22 cellular contexts compared by ENCODE assay signal in genomic region chr1:115524211-115524610, GRCh38.
DNase-seq lines count a peak whose midpoint lies in the region; ATAC-seq and TF ChIP-seq lines count a peak whose summit lies in the region.
"Had no signal": no experiment of that assay in that cellular context is flagged by ENCODE, and none has a peak within 500 bp of the region (broad histone marks: within the 10 kb centered on the region; RNA-seq: fewer than 3 reads in every experiment).

No MANE protein-coding gene starts in this region.

- H3K36me3 ChIP-seq in GM23338 (ENCODE audit: insufficient read depth) (no peaks in the 10 kb centered on the region), PC-3 (ENCODE audit: low read depth, low read length) (no peaks in the 10 kb centered on the region), mucosa of descending colon (ENCODE audit: low read depth) (no peaks in the 10 kb centered on the region)
- H3K36me3 ChIP-seq: BLaER1 treated with 17β-estradiol and CSF1 and Interleukin-3, amounts not matched to agents 10 nM and 100 nM; HAP-1; SJSA1 had no signal

- intact Hi-C loops in PC-3 (cut with micrococcal nuclease) (no loop called here), mucosa of descending colon (cut with DNase I, micrococcal nuclease) (no loop called here)

- BruUV-seq in PC-3 (replicated peaks; lab: Mats Ljungman, UMichigan), result no TSS peak

- DNase-seq in GM23338 (ENCODE audit: low spot score), result no peak
- DNase-seq in PC-3, result peak; percentile 71
- DNase-seq in mucosa of descending colon, result no peak
- no peak for DNase-seq in NCI-H748 (lab: John Stamatoyannopoulos, UW; ENCODE audit: unreplicated experiment)
- no peak for DNase-seq in NCI-H1930 (lab: John Stamatoyannopoulos, UW)
- DNase-seq: CD8-positive, alpha-beta T cell; Kasumi-1; MM.1S; NCI-H1092 treated with DMSO at 0.1 percent for 48 hours; NCI-H146; NCI-H2081 treated with DMSO at 0.1 percent for 48 hours; NCI-H510A treated with DMSO at 0.1 percent for 48 hours; NCI-H82; OCI-M1; RPMI8226 had no signal

- H3K27me3 ChIP-seq in GM23338 (ENCODE audit: insufficient read depth), result no peaks in the 10 kb centered on the region
- H3K27me3 ChIP-seq in PC-3 (ENCODE audit: low read length), result no peaks in the 10 kb centered on the region
- H3K27me3 ChIP-seq: BLaER1 treated with 17β-estradiol and CSF1 and Interleukin-3, amounts not matched to agents 10 nM and 100 nM; SJSA1 had no signal

- H3K4me1 Mint-ChIP-seq in GM23338, result peaks cover 33% of the 10 kb centered on the region
- H3K4me1 Mint-ChIP-seq: IgD-negative memory B cell had no signal

- no peak overlapping the region for H3K4me2 ChIP-seq in GM23338
- peak overlapping the region; percentile 54 for H3K4me2 ChIP-seq in PC-3 (ENCODE audit: low read length)

- no peaks in the 10 kb centered on the region for H3K27me3 Mint-ChIP-seq in GM23338 (ENCODE audit: insufficient read depth, low read depth, poor library complexity)

- no peaks in the 10 kb centered on the region for H3K9me3 ChIP-seq in PC-3 (ENCODE audit: low read length)
- H3K9me3 ChIP-seq in mucosa of descending colon, result no peaks in the 10 kb centered on the region
- H3K9me3 ChIP-seq: BLaER1 treated with 17β-estradiol and CSF1 and Interleukin-3, amounts not matched to agents 10 nM and 100 nM; HAP-1; SJSA1 had no signal

- TF ChIP-seq CTCF in GM23338 (conservative IDR thresholded peaks at IDR 0.05; ENCODE audit: low read depth in 2 of 2) (no peak), PC-3 (conservative IDR thresholded peaks at IDR 0.05; ENCODE audit: low read depth, low read length) (no peak), mucosa of descending colon (IDR thresholded peaks at IDR 0.05) (no peak)

- H3K9me2 ChIP-seq in GM23338 (ENCODE audit: insufficient read depth) (no peaks in the 10 kb centered on the region), PC-3 (replicated peaks; ENCODE audit: low read length) (no peaks in the 10 kb centered on the region)

- H3K27ac ChIP-seq in GM23338 (ENCODE audit: low read depth) (no peak overlapping the region), PC-3 (ENCODE audit: low read length) (peak overlapping the region; percentile 43)
- H3K27ac ChIP-seq: BLaER1 treated with 17β-estradiol and CSF1 and Interleukin-3, amounts not matched to agents 10 nM and 100 nM; HL-60; SJSA1 had no signal

- H3K36me3 Mint-ChIP-seq in GM23338 (ENCODE audit: low read depth), result no peaks in the 10 kb centered on the region
- H3K36me3 Mint-ChIP-seq: CD8-positive, alpha-beta T cell; IgD-negative memory B cell had no signal

- no peak overlapping the region for H3K9ac ChIP-seq in PC-3 (ENCODE audit: low read length)
- H3K9ac ChIP-seq: BLaER1 treated with 17β-estradiol and CSF1 and Interleukin-3, amounts not matched to agents 10 nM and 100 nM had no signal

- 0 out of 2 replicates have a peak overlapping the region, but pooled peaks have one; percentile 15 for H2AFZ ChIP-seq in GM23338
- peak overlapping the region; percentile 44 for H2AFZ ChIP-seq in PC-3 (ENCODE audit: low read length)

- H3K4me3 Mint-ChIP-seq in GM23338, result no peak overlapping the region
- H3K4me3 Mint-ChIP-seq: CD8-positive, alpha-beta T cell; IgD-negative memory B cell had no signal

- 0 out of 2 replicates have a peak overlapping the region, but pooled peaks have one; percentile 19 for H3K27ac Mint-ChIP-seq in GM23338
- H3K27ac Mint-ChIP-seq: CD8-positive, alpha-beta T cell; IgD-negative memory B cell had no signal

- ATAC-seq in GM23338 (no peak), PC-3 (peak; percentile 70), esophagus mucosa (peak; percentile 83), mucosa of descending colon (peak; percentile 62), GM21515 (IDR thresholded peaks at IDR 0.05; ENCODE audit: unreplicated experiment) (no peak)
- ATAC-seq: CD8-positive, alpha-beta T cell had no signal

- H3K4me1 ChIP-seq in GM23338 (ENCODE audit: insufficient read depth) (peaks cover 22% of the 10 kb centered on the region), PC-3 (ENCODE audit: insufficient read depth, low read length) (peaks cover 17% of the 10 kb centered on the region), mucosa of descending colon (ENCODE audit: low read depth) (peaks cover 5% of the 10 kb centered on the region)
- H3K4me1 ChIP-seq: HAP-1 had no signal

- H3K4me3 ChIP-seq in GM23338 (no peak overlapping the region), PC-3 (ENCODE audit: low read length) (no peak overlapping the region), mucosa of descending colon (no peak overlapping the region)
- H3K4me3 ChIP-seq: BLaER1 treated with 17β-estradiol and CSF1 and Interleukin-3, amounts not matched to agents 10 nM and 100 nM; HAP-1; SJSA1 had no signal

- H3K79me2 ChIP-seq in GM23338 (replicated peaks; ENCODE audit: insufficient read depth) (no peaks in the 10 kb centered on the region), PC-3 (ENCODE audit: low read length) (no peaks in the 10 kb centered on the region)

- POLR2A ChIA-PET in PC-3 (lab: Charles Lee; ENCODE audit: unreplicated experiment), result interaction anchor here (0.6 kb wide), 1 partner anchor 21 kb away, joined by 5 read pairs; no protein-coding TSS in a partner anchor

- CTCF ChIA-PET in PC-3 (lab: Charles Lee), result no interaction called here

- H4K20me1 ChIP-seq in GM23338 (replicated peaks; ENCODE audit: insufficient read depth), result no peaks in the 10 kb centered on the region
- no peaks in the 10 kb centered on the region for H4K20me1 ChIP-seq in PC-3 (ENCODE audit: low read length)
- H4K20me1 ChIP-seq: BLaER1 treated with 17β-estradiol and CSF1 and Interleukin-3, amounts not matched to agents 10 nM and 100 nM had no signal

- no peaks in the 10 kb centered on the region for H3F3A ChIP-seq in GM23338 (replicated peaks; ENCODE audit: low read depth)
- H3F3A ChIP-seq in PC-3 (ENCODE audit: low read length, unreplicated experiment), result no peaks in the 10 kb centered on the region

- no peaks in the 10 kb centered on the region for H3K9me3 Mint-ChIP-seq in GM23338
- H3K9me3 Mint-ChIP-seq: CD8-positive, alpha-beta T cell; IgD-negative memory B cell had no signal

TF ChIP-seq in GM23338, 12 proteins besides CTCF, POLR2A, EP300 and RAD21 (continues in another document):
- TF ChIP-seq REST (IDR thresholded peaks at IDR 0.05; ENCODE audit: unreplicated experiment) (no peak), NANOG (IDR thresholded peaks at IDR 0.05; ENCODE audit: borderline replicate concordance) (no peak), EZH2 (IDR thresholded peaks at IDR 0.05; ENCODE audit: low read depth, unreplicated experiment) (no peak), ZNF331 (CRISPR knock-in tag; IDR thresholded peaks at IDR 0.05; ENCODE audit: low read depth) (no peak), POLR2AphosphoS5 (IDR thresholded peaks at IDR 0.05; ENCODE audit: low read depth) (no peak), ZNF114 (CRISPR knock-in tag; IDR thresholded peaks at IDR 0.05) (no peak)

Comparison
In these comparisons a context has a peak if more than half of its experiments do, and no peak if none do; other contexts are left out.
1. ATAC-seq: peak in PC-3 (single experiment), esophagus mucosa (single experiment) and mucosa of descending colon (single experiment); none in GM23338 (single experiment) and GM21515 (single experiment).